20 cellular contexts compared by ENCODE assay signal in the genomic region with DNA sequence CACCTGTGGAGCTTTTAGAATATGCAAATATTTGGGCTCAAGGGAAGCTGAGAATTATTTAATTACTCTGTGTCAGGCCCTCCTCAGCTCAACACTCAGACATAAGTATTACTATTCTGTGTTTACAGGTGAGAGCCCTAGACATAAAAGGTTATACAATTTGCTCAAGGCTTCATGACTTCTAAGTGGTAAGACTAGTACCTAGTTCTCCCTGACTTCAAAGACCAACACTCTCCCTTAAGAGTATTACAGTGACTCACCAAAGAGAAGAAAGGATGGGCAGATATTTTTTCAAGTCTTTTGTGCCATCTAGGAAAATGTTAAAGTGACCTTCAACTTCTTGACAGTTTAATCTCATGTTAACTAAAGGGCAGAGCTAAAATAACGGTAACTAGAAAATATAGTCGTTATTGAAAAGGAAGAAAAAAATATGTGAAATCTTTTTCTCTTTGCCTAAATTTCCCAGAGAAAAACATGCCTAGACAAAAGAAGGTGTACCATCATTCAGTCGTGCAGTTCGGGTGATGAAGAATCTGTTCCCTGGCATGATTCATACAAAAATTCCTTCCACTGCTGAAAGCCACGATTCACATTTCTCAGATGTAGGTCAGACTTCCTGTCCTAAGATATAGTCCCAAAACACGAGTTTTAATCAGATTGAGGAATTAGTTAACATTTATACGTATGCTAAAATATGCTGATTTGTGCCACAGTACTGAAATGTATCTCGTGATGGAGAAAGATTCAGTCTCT.
DNase-seq lines count a peak whose midpoint lies in the region; ATAC-seq, FAIRE-seq and TF ChIP-seq lines count a peak whose summit lies in the region.
"Had no signal": no experiment of that assay in that cellular context is flagged by ENCODE, and none has a peak within 500 bp of the region (broad histone marks: within the 10 kb centered on the region; RNA-seq: fewer than 3 reads in every experiment).

No MANE protein-coding gene starts in this region.

- FAIRE-seq in RCC 7860 (lab: Jason Lieb, UNC): no peak
- FAIRE-seq: frontal cortex, H54, kidney had no signal

- no peaks in the 10 kb centered on the region for H3K9me3 ChIP-seq in mammary epithelial cell (replicated peaks; ENCODE audit: insufficient read depth, low read length)
- no peaks in the 10 kb centered on the region for H3K9me3 ChIP-seq in aorta (ENCODE audit: control insufficient read depth, low read length)
- H3K9me3 ChIP-seq: uterus had no signal

- no peak overlapping the region for H3K9ac ChIP-seq in mammary epithelial cell (ENCODE audit: insufficient read depth, low read length)

- peak; percentile 17 for DNase-seq in AG20443 (ENCODE audit: low spot score)
- DNase-seq in HT1080 (ENCODE audit: low read depth): peak; percentile 73
- DNase-seq in mammary epithelial cell: peak; percentile 70
- peak; percentile 21 for DNase-seq in kidney glomerular epithelial cell (lab: John Stamatoyannopoulos, UW)
- DNase-seq in stimulated activated CD8-positive, alpha-beta memory T cell treated with anti-CD3 and anti-CD28 coated beads, Interleukin-4, amount 100 ng/mL, for 48 hours: no peak
- DNase-seq in aorta: no peak
- DNase-seq in RCC 7860 (ENCODE audit: low spot score): no peak
- no peak for DNase-seq in NCI-H2196 (lab: John Stamatoyannopoulos, UW; ENCODE audit: unreplicated experiment)
- DNase-seq: CD4-positive, CD25-positive, alpha-beta regulatory T cell; DMS 273 treated with DMSO at 0.1 percent for 48 hours; KG1; kidney; naive thymus-derived CD4-positive, alpha-beta T cell; NCI-H1048; NCI-H2081; NCI-H524; stimulated activated CD4-positive, alpha-beta T cell treated with anti-CD3 and anti-CD28 coated beads, Interleukin-12 subunit alpha, Interleukin-12 subunit beta, amount 100 ng/mL, for 4 hours; uterus had no signal

- no TSS peak for BruUV-seq in mammary epithelial cell (replicated peaks; lab: Mats Ljungman, UMichigan)

- dilution Hi-C loops in mammary epithelial cell (cut with HindIII; ENCODE audit: low sequenced_read_pairs): no loop called here

- H3K4me3 ChIP-seq in mammary epithelial cell (replicated peaks in 1 of 3; ENCODE audit: insufficient read depth in 1 of 3, low read depth in 2 of 3, low read length in 3 of 3) (no peak overlapping the region), aorta (ENCODE audit: low read length in 2 of 2) (no peak overlapping the region)
- H3K4me3 ChIP-seq: uterus had no signal

- CTCF ChIA-PET in mammary epithelial cell (lab: Charles Lee; ENCODE audit: low non-redundant PET): no interaction called here

- H3K4me2 ChIP-seq in mammary epithelial cell (ENCODE audit: insufficient read depth, low read depth, low read length): peak overlapping the region; percentile 48

- WGBS in mammary epithelial cell (ENCODE audit: low coverage, missing lambda C conversion rate): 23% methylated on average over 8 of the region's 8 CpGs
- WGBS in aorta, 2 donors: 50 to 60% methylated on average over 8 of the region's 8 CpGs

- in situ Hi-C loops in mammary epithelial cell (cut with MboI; ENCODE audit: low sequenced_read_pairs in 2 of 2): no loop called here

- H3K36me3 ChIP-seq in mammary epithelial cell (ENCODE audit: insufficient read depth, low read length) (no peaks in the 10 kb centered on the region), aorta (ENCODE audit: control insufficient read depth in 1 of 2, insufficient read depth in 2 of 2, low read length in 1 of 2) (no peaks in the 10 kb centered on the region)
- H3K36me3 ChIP-seq: uterus had no signal

- TF ChIP-seq CTCF in mammary epithelial cell (conservative IDR thresholded peaks at IDR 0.05 in 1 of 2, IDR thresholded peaks at IDR 0.05 in 1 of 2; ENCODE audit: extremely low read depth in 1 of 2, insufficient read depth in 1 of 2, low read depth in 1 of 2, low read length in 2 of 2): no peak

- peaks cover 15% of the 10 kb centered on the region for H3K4me1 ChIP-seq in mammary epithelial cell (ENCODE audit: insufficient read depth, low read length)
- no peaks in the 10 kb centered on the region for H3K4me1 ChIP-seq in aorta (ENCODE audit: control insufficient read depth in 1 of 2, insufficient read depth in 2 of 2, low read length in 2 of 2)
- H3K4me1 ChIP-seq: uterus had no signal

- no peaks in the 10 kb centered on the region for H4K20me1 ChIP-seq in mammary epithelial cell (ENCODE audit: insufficient read depth, low read length)

- H2AFZ ChIP-seq in mammary epithelial cell (ENCODE audit: low read depth, low read length): peak overlapping the region; percentile 40

- ATAC-seq in aorta (ENCODE audit: low FRiP score): no peak
- ATAC-seq: naive thymus-derived CD4-positive, alpha-beta T cell had no signal

- H3K27ac ChIP-seq in mammary epithelial cell (ENCODE audit: insufficient read depth, low read depth, low read length) (peak overlapping the region; percentile 56), aorta (ENCODE audit: low read depth in 1 of 2, low read length in 2 of 2) (no peak overlapping the region)
- H3K27ac ChIP-seq: uterus had no signal

- intact Hi-C loops in mammary epithelial cell (cut with micrococcal nuclease) (loop anchor here (10.0 kb wide), 1 partner anchor 138 kb away; no protein-coding TSS in a partner anchor), aorta (cut with DNase I) (no loop called here)

- no peaks in the 10 kb centered on the region for H3K79me2 ChIP-seq in mammary epithelial cell (ENCODE audit: insufficient read depth, low read length)

- no peaks in the 10 kb centered on the region for H3K27me3 ChIP-seq in mammary epithelial cell (ENCODE audit: insufficient read depth, low read length)
- no peaks in the 10 kb centered on the region for H3K27me3 ChIP-seq in aorta (ENCODE audit: control insufficient read depth in 1 of 2, insufficient read depth in 2 of 2, low read length in 1 of 2)
- H3K27me3 ChIP-seq: uterus had no signal

Comparison
In these comparisons a context has a peak if more than half of its experiments do, and no peak if none do; other contexts are left out.
1. DNase-seq: peak in AG20443 (single experiment), HT1080 (single experiment), mammary epithelial cell (single experiment) and kidney glomerular epithelial cell (single experiment); none in stimulated activated CD8-positive, alpha-beta memory T cell treated with anti-CD3 and anti-CD28 coated beads, Interleukin-4, amount 100 ng/mL, for 48 hours (single experiment), aorta (0 of 2), RCC 7860 (single experiment) and NCI-H2196 (single experiment).